7 cellular contexts compared by ENCODE assay signal in genomic region chr4:55312491-55313101, GRCh38. TPM values are rescaled to one million over a fixed set of nuclear protein-coding genes. Genes with fewer than 3 reads are reported as not detected.
DNase-seq lines count a peak whose midpoint lies in the region; ATAC-seq and TF ChIP-seq lines count a peak whose summit lies in the region.

No MANE protein-coding gene starts in this region.

- no peak overlapping the region for H2AFZ ChIP-seq in MM.1S (ENCODE audit: low read length)

- no peaks in the 10 kb centered on the region for H3K9me3 Mint-ChIP-seq in progenitor cell of endocrine pancreas (ENCODE audit: low read depth)

- no peak overlapping the region for H3K4me2 ChIP-seq in MM.1S (ENCODE audit: low read depth, low read length)

- no peaks in the 10 kb centered on the region for H3F3A ChIP-seq in MM.1S (ENCODE audit: insufficient read depth, low read length)

- no peaks in the 10 kb centered on the region for H3K36me3 Mint-ChIP-seq in progenitor cell of endocrine pancreas (ENCODE audit: insufficient read depth)

- H3K9ac ChIP-seq in MM.1S (ENCODE audit: low read length) = no peak overlapping the region

- no peak overlapping the region for H3K27ac Mint-ChIP-seq in progenitor cell of endocrine pancreas

- H3K79me2 ChIP-seq in MM.1S (ENCODE audit: low read length) = no peaks in the 10 kb centered on the region

- no peaks in the 10 kb centered on the region for H3K9me3 ChIP-seq in MM.1S (replicated peaks; ENCODE audit: insufficient read depth, low read length)

- H3K36me3 ChIP-seq in MM.1S (replicated peaks; ENCODE audit: insufficient read depth, low read length) = no peaks in the 10 kb centered on the region

- ATAC-seq in GM21390 (IDR thresholded peaks at IDR 0.05; ENCODE audit: unreplicated experiment) (peak; percentile 65), HG03571 (IDR thresholded peaks at IDR 0.05; ENCODE audit: unreplicated experiment) (no peak)

- no peak overlapping the region for H3K4me3 Mint-ChIP-seq in progenitor cell of endocrine pancreas (ENCODE audit: low read depth)

- no peaks in the 10 kb centered on the region for H4K20me1 ChIP-seq in MM.1S (ENCODE audit: insufficient read depth, low read length)

- in situ Hi-C loops in G401 (cut with HindIII; ENCODE audit: low sequenced_read_pairs) = no loop called here

- H3K4me1 Mint-ChIP-seq in progenitor cell of endocrine pancreas (ENCODE audit: low read depth) = no peaks in the 10 kb centered on the region

- TF ChIP-seq CTCF in MM.1S (IDR thresholded peaks at IDR 0.05; ENCODE audit: low read length) (peak; percentile 64), progenitor cell of endocrine pancreas (IDR thresholded peaks at IDR 0.05; ENCODE audit: unreplicated experiment) (peak; percentile 65)

- no peak overlapping the region for H3K27ac ChIP-seq in MM.1S (ENCODE audit: low read length)

- no peaks in the 10 kb centered on the region for H3K9me2 ChIP-seq in MM.1S (replicated peaks; ENCODE audit: insufficient read depth, low read length)

- no peaks in the 10 kb centered on the region for H3K27me3 ChIP-seq in MM.1S (replicated peaks; ENCODE audit: insufficient read depth, low read length)

- H3K27me3 Mint-ChIP-seq in progenitor cell of endocrine pancreas = no peaks in the 10 kb centered on the region

- no peak overlapping the region for H3K4me3 ChIP-seq in MM.1S (ENCODE audit: low read length)

- DNase-seq in G401 (ENCODE audit: low spot score) = peak; percentile 15
- peak; percentile 42 for DNase-seq in MM.1S
- DNase-seq in activated CD4-positive, alpha-beta T cell treated with anti-CD3 and anti-CD28 coated beads, Interleukin-2, amount 50 U/mL, for 1 hour = peak; percentile 16
- peak; percentile 34 for DNase-seq in fibroblast of the conjunctiva (ENCODE audit: low read depth)
- no peak for DNase-seq in progenitor cell of endocrine pancreas (ENCODE audit: low spot score, unreplicated experiment)

- H3K4me1 ChIP-seq in MM.1S (ENCODE audit: low read length) = no peaks in the 10 kb centered on the region

RNA-seq across cellular contexts. Expression of gene SRD5A3, which starts 33.4 kb away (rescaled TPM):
- total RNA-seq in G401 (2014; rRNA removed; shearing (Covaris generic)) = 7.9 and 13.4 TPM in 2 replicates
- total RNA-seq in progenitor cell of endocrine pancreas = 12.1 and 13.2 TPM in 2 replicates
